In genomic region chr3:151875759-151876158, GRCh38 we compare ENCODE assay signal across 9 cellular contexts. TPM values are rescaled to one million over a fixed set of nuclear protein-coding genes. Genes with fewer than 3 reads are reported as not detected.
DNase-seq lines count a peak whose midpoint lies in the region; ATAC-seq lines count a peak whose summit lies in the region.
"Had no signal": no experiment of that assay in that cellular context is flagged by ENCODE, and none has a peak within 500 bp of the region (broad histone marks: within the 10 kb centered on the region; RNA-seq: fewer than 3 reads in every experiment).

No MANE protein-coding gene starts in this region.

- CTCF ChIA-PET in activated CD8-positive, alpha-beta memory T cell treated with anti-CD3 and anti-CD28 coated beads, Interleukin-2, amount 10 ng/mL, durations not matched to agents 7 days and 5 days (lab: Charles Lee), result interaction anchor here (1.2 kb wide), 1 partner anchor 15 kb away, joined by 3 read pairs; no protein-coding TSS in a partner anchor

- H3K9me3 Mint-ChIP-seq in activated CD8-positive, alpha-beta memory T cell treated with anti-CD3 and anti-CD28 coated beads, Interleukin-2, amount 10 ng/mL, durations not matched to agents 7 days and 5 days (ENCODE audit: low read depth), result no peaks in the 10 kb centered on the region

- no peaks in the 10 kb centered on the region for H3K36me3 Mint-ChIP-seq in activated CD8-positive, alpha-beta memory T cell treated with anti-CD3 and anti-CD28 coated beads, Interleukin-2, amount 10 ng/mL, durations not matched to agents 7 days and 5 days
- peaks cover 2% of the 10 kb centered on the region for H3K36me3 Mint-ChIP-seq in T-helper 17 cell (ENCODE audit: low read depth)

- ATAC-seq in activated CD8-positive, alpha-beta memory T cell treated with anti-CD3 and anti-CD28 coated beads, Interleukin-2, amount 10 ng/mL, durations not matched to agents 7 days and 5 days, result peak; percentile 27
- ATAC-seq in HG03135 (IDR thresholded peaks at IDR 0.05; ENCODE audit: unreplicated experiment) (peak; percentile 80), T-helper 17 cell (no peak), left cardiac atrium (no peak)

- no peaks in the 10 kb centered on the region for H3K9me3 ChIP-seq in T-helper 17 cell (ENCODE audit: control insufficient read depth, low read length, poor library complexity, severe bottlenecking)
- no peaks in the 10 kb centered on the region for H3K9me3 ChIP-seq in subcutaneous abdominal adipose tissue (ENCODE audit: control insufficient read depth in 5 of 5, low read length in 5 of 5)

- H3K4me1 ChIP-seq in subcutaneous abdominal adipose tissue (ENCODE audit: control insufficient read depth in 5 of 5, insufficient read depth in 5 of 5, low read length in 5 of 5), result peaks cover 0 to 13% (median 3%) of the 10 kb centered on the region in 5 donors

- H3K4me1 Mint-ChIP-seq in activated CD8-positive, alpha-beta memory T cell treated with anti-CD3 and anti-CD28 coated beads, Interleukin-2, amount 10 ng/mL, durations not matched to agents 7 days and 5 days, result peaks cover 17% of the 10 kb centered on the region
- H3K4me1 Mint-ChIP-seq in T-helper 17 cell, result peaks cover 11% of the 10 kb centered on the region

- no peak for DNase-seq in activated CD8-positive, alpha-beta memory T cell treated with anti-CD3 and anti-CD28 coated beads, Interleukin-2, amount 10 ng/mL, durations not matched to agents 7 days and 5 days
- DNase-seq in activated CD8-positive, alpha-beta memory T cell treated with anti-CD3 and anti-CD28 coated beads, Interleukin-2, amount 50 U/mL, for 4 hours, result no peak
- no peak for DNase-seq in T-helper 17 cell
- DNase-seq in left cardiac atrium, result no peak
- no peak for DNase-seq in NCI-H1048 (lab: John Stamatoyannopoulos, UW)
- no peak for DNase-seq in NCI-H128 (lab: John Stamatoyannopoulos, UW; ENCODE audit: unreplicated experiment)

- H3K36me3 ChIP-seq in subcutaneous abdominal adipose tissue (ENCODE audit: control insufficient read depth in 5 of 5, insufficient read depth in 5 of 5, low read length in 5 of 5), result no peaks in the 10 kb centered on the region

- H3K27me3 Mint-ChIP-seq in activated CD8-positive, alpha-beta memory T cell treated with anti-CD3 and anti-CD28 coated beads, Interleukin-2, amount 10 ng/mL, durations not matched to agents 7 days and 5 days, result peaks cover 13% of the 10 kb centered on the region
- H3K27me3 Mint-ChIP-seq in T-helper 17 cell, result peaks cover 10% of the 10 kb centered on the region

- H3K9ac ChIP-seq in subcutaneous abdominal adipose tissue (ENCODE audit: low read length in 5 of 5), result no peak overlapping the region

- no peaks in the 10 kb centered on the region for H3K27me3 ChIP-seq in subcutaneous abdominal adipose tissue (ENCODE audit: control insufficient read depth in 5 of 5, insufficient read depth in 4 of 5, low read length in 5 of 5)

- H3K4me3 Mint-ChIP-seq in activated CD8-positive, alpha-beta memory T cell treated with anti-CD3 and anti-CD28 coated beads, Interleukin-2, amount 10 ng/mL, durations not matched to agents 7 days and 5 days, result peak overlapping the region; percentile 26
- H3K4me3 Mint-ChIP-seq in T-helper 17 cell, result peak overlapping the region; percentile 61

- peak overlapping the region; percentile 54 for H3K27ac Mint-ChIP-seq in activated CD8-positive, alpha-beta memory T cell treated with anti-CD3 and anti-CD28 coated beads, Interleukin-2, amount 10 ng/mL, durations not matched to agents 7 days and 5 days
- H3K27ac Mint-ChIP-seq in T-helper 17 cell, result no peak overlapping the region

- intact Hi-C loops in left cardiac atrium (cut with DNase I), result no loop called here

- peak overlapping the region in 3 of 5 donors; percentile 7 to 54 (median 37) for H3K4me3 ChIP-seq in subcutaneous abdominal adipose tissue (ENCODE audit: low read depth in 1 of 5, low read length in 5 of 5)

- H3K27ac ChIP-seq in subcutaneous abdominal adipose tissue (ENCODE audit: low read depth, low read length), result no peak overlapping the region
- H3K27ac ChIP-seq: C4-2B had no signal

RNA-seq across cellular contexts. Expression of gene SUCNR1, which starts 2.3 kb away (rescaled TPM):
- not detected for total RNA-seq in activated CD8-positive, alpha-beta memory T cell treated with anti-CD3 and anti-CD28 coated beads, Interleukin-2, amount 10 ng/mL, durations not matched to agents 7 days and 5 days
- total RNA-seq in T-helper 17 cell (1 to 10 TPM in 1 of 2 donors, not detected in 1; 1.6 TPM), left cardiac atrium (1 to 10 TPM in 1 of 2 donors, under 1 TPM in 1; 0.86 to 1.1 TPM)

Comparison
In these comparisons a context has a peak if more than half of its experiments do, and no peak if none do; other contexts are left out.
1. ATAC-seq: peak in activated CD8-positive, alpha-beta memory T cell treated with anti-CD3 and anti-CD28 coated beads, Interleukin-2, amount 10 ng/mL, durations not matched to agents 7 days and 5 days (single experiment) and HG03135 (single experiment); none in T-helper 17 cell (single experiment) and left cardiac atrium (0 of 2).